1 cellular context compared by ENCODE assay signal in the genomic region with DNA sequence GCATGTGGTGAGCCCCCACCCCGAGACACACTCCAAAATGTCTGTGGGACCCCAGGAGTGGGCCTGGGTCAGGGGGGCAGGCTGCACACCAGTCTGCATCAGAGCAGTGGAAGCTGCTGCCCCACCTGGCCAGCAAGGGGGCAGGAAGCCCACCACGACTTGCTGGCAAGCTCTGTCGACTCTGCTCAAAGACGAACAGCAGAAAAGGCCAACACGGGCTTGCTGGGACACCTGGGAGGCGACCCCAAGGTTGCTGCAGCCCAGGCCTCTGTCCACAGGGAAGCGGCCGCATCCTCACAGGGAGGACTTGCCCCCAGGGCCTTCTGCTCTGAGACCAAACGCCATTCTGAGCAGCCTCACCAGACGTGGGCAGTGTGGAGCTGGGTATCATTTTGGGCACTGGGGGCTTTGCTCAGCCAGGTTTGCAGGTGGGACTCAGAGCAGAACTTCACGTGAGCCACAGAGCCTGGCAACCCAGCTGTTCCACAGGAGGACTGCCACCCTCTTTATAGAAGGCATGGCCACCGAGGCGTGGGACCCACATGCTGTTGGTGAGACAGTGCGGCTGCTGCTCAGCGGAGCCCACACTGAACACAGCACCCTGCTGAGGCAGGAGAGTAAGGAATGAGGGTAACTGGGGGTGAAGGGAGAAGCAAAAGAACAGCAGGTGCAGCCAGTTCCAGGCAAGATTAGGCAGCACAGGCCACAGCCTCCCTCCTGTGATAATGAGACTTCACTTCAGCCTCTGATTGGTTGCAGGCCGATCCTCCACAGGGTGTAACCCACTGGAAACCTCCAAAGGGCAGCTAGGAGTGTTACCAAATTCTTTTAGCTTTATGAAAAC.
TF ChIP-seq lines count a peak whose summit lies in the region.

No MANE protein-coding gene starts in this region.

TF ChIP-seq in HEK293, 187 proteins besides CTCF, POLR2A, EP300 and RAD21 (continued from another document):
- TF ChIP-seq, protein P1, sequence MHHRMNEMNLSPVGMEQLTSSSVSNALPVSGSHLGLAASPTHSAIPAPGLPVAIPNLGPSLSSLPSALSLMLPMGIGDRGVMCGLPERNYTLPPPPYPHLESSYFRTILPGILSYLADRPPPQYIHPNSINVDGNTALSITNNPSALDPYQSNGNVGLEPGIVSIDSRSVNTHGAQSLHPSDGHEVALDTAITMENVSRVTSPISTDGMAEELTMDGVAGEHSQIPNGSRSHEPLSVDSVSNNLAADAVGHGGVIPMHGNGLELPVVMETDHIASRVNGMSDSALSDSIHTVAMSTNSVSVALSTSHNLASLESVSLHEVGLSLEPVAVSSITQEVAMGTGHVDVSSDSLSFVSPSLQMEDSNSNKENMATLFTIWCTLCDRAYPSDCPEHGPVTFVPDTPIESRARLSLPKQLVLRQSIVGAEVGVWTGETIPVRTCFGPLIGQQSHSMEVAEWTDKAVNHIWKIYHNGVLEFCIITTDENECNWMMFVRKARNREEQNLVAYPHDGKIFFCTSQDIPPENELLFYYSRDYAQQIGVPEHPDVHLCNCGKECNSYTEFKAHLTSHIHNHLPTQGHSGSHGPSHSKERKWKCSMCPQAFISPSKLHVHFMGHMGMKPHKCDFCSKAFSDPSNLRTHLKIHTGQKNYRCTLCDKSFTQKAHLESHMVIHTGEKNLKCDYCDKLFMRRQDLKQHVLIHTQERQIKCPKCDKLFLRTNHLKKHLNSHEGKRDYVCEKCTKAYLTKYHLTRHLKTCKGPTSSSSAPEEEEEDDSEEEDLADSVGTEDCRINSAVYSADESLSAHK (tag by site-specific recombination; IDR thresholded peaks at IDR 0.05): peak; percentile 62; the same call in 1 of the 2 replicates
- TF ChIP-seq ZNF585B (tag by site-specific recombination; IDR thresholded peaks at IDR 0.05) (no peak), SP2 (tag by site-specific recombination; IDR thresholded peaks at IDR 0.05) (no peak), ZNF140 (tag by site-specific recombination; IDR thresholded peaks at IDR 0.05) (no peak), ZNF266 (tag by site-specific recombination; IDR thresholded peaks at IDR 0.05; ENCODE audit: low read depth) (no peak), ZNF776 (tag by site-specific recombination; IDR thresholded peaks at IDR 0.05; ENCODE audit: borderline replicate concordance) (no peak), ZNF341 (tag by site-specific recombination; IDR thresholded peaks at IDR 0.05; ENCODE audit: low read depth) (peak; percentile 99), ZBTB20 (tag by site-specific recombination; IDR thresholded peaks at IDR 0.05) (no peak), ZIC2 (tag by site-specific recombination; IDR thresholded peaks at IDR 0.05) (peak; percentile 100), ZNF555 (tag by site-specific recombination; conservative IDR thresholded peaks at IDR 0.05) (no peak), MZF1 (tag by site-specific recombination; IDR thresholded peaks at IDR 0.05; ENCODE audit: borderline replicate concordance) (no peak)
- TF ChIP-seq, protein P2, sequence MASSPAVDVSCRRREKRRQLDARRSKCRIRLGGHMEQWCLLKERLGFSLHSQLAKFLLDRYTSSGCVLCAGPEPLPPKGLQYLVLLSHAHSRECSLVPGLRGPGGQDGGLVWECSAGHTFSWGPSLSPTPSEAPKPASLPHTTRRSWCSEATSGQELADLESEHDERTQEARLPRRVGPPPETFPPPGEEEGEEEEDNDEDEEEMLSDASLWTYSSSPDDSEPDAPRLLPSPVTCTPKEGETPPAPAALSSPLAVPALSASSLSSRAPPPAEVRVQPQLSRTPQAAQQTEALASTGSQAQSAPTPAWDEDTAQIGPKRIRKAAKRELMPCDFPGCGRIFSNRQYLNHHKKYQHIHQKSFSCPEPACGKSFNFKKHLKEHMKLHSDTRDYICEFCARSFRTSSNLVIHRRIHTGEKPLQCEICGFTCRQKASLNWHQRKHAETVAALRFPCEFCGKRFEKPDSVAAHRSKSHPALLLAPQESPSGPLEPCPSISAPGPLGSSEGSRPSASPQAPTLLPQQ (tag by site-specific recombination; IDR thresholded peaks at IDR 0.05): peak; percentile 82
- TF ChIP-seq, protein P3, sequence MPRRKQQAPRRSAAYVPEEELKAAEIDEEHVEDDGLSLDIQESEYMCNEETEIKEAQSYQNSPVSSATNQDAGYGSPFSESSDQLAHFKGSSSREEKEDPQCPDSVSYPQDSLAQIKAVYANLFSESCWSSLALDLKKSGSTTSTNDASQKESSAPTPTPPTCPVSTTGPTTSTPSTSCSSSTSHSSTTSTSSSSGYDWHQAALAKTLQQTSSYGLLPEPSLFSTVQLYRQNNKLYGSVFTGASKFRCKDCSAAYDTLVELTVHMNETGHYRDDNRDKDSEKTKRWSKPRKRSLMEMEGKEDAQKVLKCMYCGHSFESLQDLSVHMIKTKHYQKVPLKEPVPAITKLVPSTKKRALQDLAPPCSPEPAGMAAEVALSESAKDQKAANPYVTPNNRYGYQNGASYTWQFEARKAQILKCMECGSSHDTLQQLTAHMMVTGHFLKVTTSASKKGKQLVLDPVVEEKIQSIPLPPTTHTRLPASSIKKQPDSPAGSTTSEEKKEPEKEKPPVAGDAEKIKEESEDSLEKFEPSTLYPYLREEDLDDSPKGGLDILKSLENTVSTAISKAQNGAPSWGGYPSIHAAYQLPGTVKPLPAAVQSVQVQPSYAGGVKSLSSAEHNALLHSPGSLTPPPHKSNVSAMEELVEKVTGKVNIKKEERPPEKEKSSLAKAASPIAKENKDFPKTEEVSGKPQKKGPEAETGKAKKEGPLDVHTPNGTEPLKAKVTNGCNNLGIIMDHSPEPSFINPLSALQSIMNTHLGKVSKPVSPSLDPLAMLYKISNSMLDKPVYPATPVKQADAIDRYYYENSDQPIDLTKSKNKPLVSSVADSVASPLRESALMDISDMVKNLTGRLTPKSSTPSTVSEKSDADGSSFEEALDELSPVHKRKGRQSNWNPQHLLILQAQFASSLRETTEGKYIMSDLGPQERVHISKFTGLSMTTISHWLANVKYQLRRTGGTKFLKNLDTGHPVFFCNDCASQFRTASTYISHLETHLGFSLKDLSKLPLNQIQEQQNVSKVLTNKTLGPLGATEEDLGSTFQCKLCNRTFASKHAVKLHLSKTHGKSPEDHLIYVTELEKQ (tag by site-specific recombination; IDR thresholded peaks at IDR 0.05; ENCODE audit: borderline replicate concordance): no peak
TF ChIP-seq in HEK293: peak in this region for 9.
